ENCODE assay signal across 1 cellular context in genomic region chr16:51919736-51920135, GRCh38.
TF ChIP-seq lines count a peak whose summit lies in the region.

No MANE protein-coding gene starts in this region.

TF ChIP-seq in IMR-90, 13 proteins besides CTCF, POLR2A, EP300 and RAD21 (continued from another document):
- TF ChIP-seq ELK1 (IDR thresholded peaks at IDR 0.05; ENCODE audit: borderline replicate concordance, low read depth, low read length), result no peak
- no peak for TF ChIP-seq RCOR1 (IDR thresholded peaks at IDR 0.05; ENCODE audit: insufficient replicate concordance, low read length)
- no peak for TF ChIP-seq FOS (IDR thresholded peaks at IDR 0.05; ENCODE audit: low read depth, low read length)
- no peak for TF ChIP-seq USF2 (IDR thresholded peaks at IDR 0.05; ENCODE audit: low read depth, low read length)
- no peak for TF ChIP-seq MAZ (IDR thresholded peaks at IDR 0.05; ENCODE audit: borderline replicate concordance, low read depth, low read length)
- TF ChIP-seq SMC3 (IDR thresholded peaks at IDR 0.05; ENCODE audit: low read depth, low read length), result no peak
- TF ChIP-seq BHLHE40 (IDR thresholded peaks at IDR 0.05; ENCODE audit: low read depth, low read length), result no peak
- TF ChIP-seq MAFK (IDR thresholded peaks at IDR 0.05; ENCODE audit: low read depth, low read length), result no peak
- no peak for TF ChIP-seq MXI1 (IDR thresholded peaks at IDR 0.05; ENCODE audit: borderline replicate concordance, low read depth, low read length)
- no peak for TF ChIP-seq CHD1 (IDR thresholded peaks at IDR 0.05; ENCODE audit: low read depth, low read length)
- TF ChIP-seq CEBPB (IDR thresholded peaks at IDR 0.05; ENCODE audit: low read depth, low read length), result no peak
- TF ChIP-seq RFX5 (IDR thresholded peaks at IDR 0.05; ENCODE audit: low read depth, low read length), result no peak
